8 cellular contexts compared by ENCODE assay signal in genomic region chr14:100376751-100377171, GRCh38. TPM values are rescaled to one million over a fixed set of nuclear protein-coding genes. Genes with fewer than 3 reads are reported as not detected.
DNase-seq lines count a peak whose midpoint lies in the region; ATAC-seq, FAIRE-seq and TF ChIP-seq lines count a peak whose summit lies in the region.

No MANE protein-coding gene starts in this region.

- H3K27me3 ChIP-seq in cardiac muscle cell (no peaks in the 10 kb centered on the region), small intestine (ENCODE audit: control insufficient read depth in 2 of 2, insufficient read depth in 2 of 2, low read length in 2 of 2) (no peaks in the 10 kb centered on the region)

- H3K4me1 ChIP-seq in cardiac muscle cell (ENCODE audit: low read depth) (peaks cover 12% of the 10 kb centered on the region), small intestine (ENCODE audit: control insufficient read depth in 2 of 2, insufficient read depth in 1 of 2, low read depth in 1 of 2, low read length in 1 of 2) (peaks cover 4% of the 10 kb centered on the region in 2 donors)

- 21 to 30% (median 24%) methylated on average over 7 of the region's 7 CpGs for WGBS in small intestine, 3 donors

- TF ChIP-seq CTCF in cardiac muscle cell (IDR thresholded peaks at IDR 0.05; ENCODE audit: low read depth, low read length) (peak; percentile 39), VCaP (conservative IDR thresholded peaks at IDR 0.05) (no peak)

- H3K27ac ChIP-seq in cardiac muscle cell (peak overlapping the region; percentile 88), VCaP (peak overlapping the region; percentile 94), small intestine (ENCODE audit: low read depth in 1 of 2, low read length in 1 of 2) (peak overlapping the region; percentile 54 to 99)

- H3K9me3 ChIP-seq in cardiac muscle cell (ENCODE audit: low read depth) (no peaks in the 10 kb centered on the region), small intestine (ENCODE audit: control insufficient read depth, low read depth) (no peaks in the 10 kb centered on the region)

- H3K4me3 ChIP-seq in cardiac muscle cell (peak overlapping the region; percentile 75), small intestine (ENCODE audit: low read depth in 1 of 2, low read length in 2 of 2) (peak overlapping the region; percentile 55 to 73)

- no peak for ATAC-seq in Right ventricle myocardium superior (ENCODE audit: poor library complexity)
- ATAC-seq in HG03460 (IDR thresholded peaks at IDR 0.05; ENCODE audit: unreplicated experiment) = no peak
- no peak for ATAC-seq in HG02798 (IDR thresholded peaks at IDR 0.05; ENCODE audit: poor library complexity, unreplicated experiment)

- H3K36me3 ChIP-seq in cardiac muscle cell (no peaks in the 10 kb centered on the region), small intestine (ENCODE audit: control insufficient read depth in 2 of 2, insufficient read depth in 2 of 2, low read length in 2 of 2) (no peaks in the 10 kb centered on the region)

- no peak for FAIRE-seq in small intestine (lab: Jason Lieb, UNC)

- DNase-seq in cardiac muscle cell (ENCODE audit: low read depth in 1 of 2, low spot score in 1 of 2) = peak in 1 of 2 donors; percentile 39
- no peak for DNase-seq in Right ventricle myocardium superior
- DNase-seq in glomerular visceral epithelial cell (ENCODE audit: extremely low spot score) = peak; percentile 50
- no peak for DNase-seq in small intestine
- no peak for DNase-seq in RPMI8226

- intact Hi-C loops in Right ventricle myocardium superior (cut with DNase I) = loop anchor here (10.0 kb wide), 1 partner anchor 92 kb away; no protein-coding TSS in a partner anchor

RNA-seq across cellular contexts. Expression of gene WDR25, which starts 0.5 kb away (rescaled TPM):
- total RNA-seq in cardiac muscle cell (13.1 and 17.2 TPM in 2 replicates), Right ventricle myocardium superior (3.9 TPM)
- polyA plus RNA-seq in cardiac muscle cell (14.1 and 22.0 TPM in 2 replicates), small intestine (1 to 10 TPM; 3.4 to 6.7 (median 4.3) TPM)

RNA-seq across cellular contexts. Expression of gene SLC25A47, which starts 53.6 kb away (rescaled TPM):
- not detected in 2 replicates for total RNA-seq in cardiac muscle cell
- polyA plus RNA-seq in cardiac muscle cell = 0.09 and 0.80 TPM in 2 replicates
- total RNA-seq in Right ventricle myocardium superior = not detected
- polyA plus RNA-seq in small intestine = 1 to 10 TPM in 2 of 3 donors, under 1 TPM in 1; 0.54 to 1.6 (median 1.1) TPM
